ENCODE assay signal across 15 cellular contexts in the genomic region with DNA sequence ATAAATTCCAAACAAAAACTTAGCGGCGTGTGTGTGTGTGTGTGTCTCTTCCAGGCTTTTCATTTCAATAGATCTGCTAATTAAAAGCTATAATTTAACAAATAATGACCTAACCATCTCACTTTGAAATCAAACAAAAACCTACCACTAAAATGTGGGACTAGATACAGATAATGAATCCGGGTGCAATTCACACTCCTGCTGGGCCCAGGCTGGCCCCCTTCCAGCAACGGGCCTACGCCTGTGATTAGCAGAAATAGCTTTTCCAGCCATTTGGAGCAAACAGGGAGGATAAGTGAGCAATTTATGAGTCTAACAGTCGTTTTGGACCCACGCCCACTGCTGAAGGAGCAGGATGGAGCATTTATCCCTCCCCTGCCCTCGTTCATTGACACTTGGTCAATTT. TPM values are rescaled to one million over a fixed set of nuclear protein-coding genes. Genes with fewer than 3 reads are reported as not detected.
DNase-seq lines count a peak whose midpoint lies in the region; ATAC-seq, FAIRE-seq and TF ChIP-seq lines count a peak whose summit lies in the region.
"Had no signal": no experiment of that assay in that cellular context is flagged by ENCODE, and none has a peak within 500 bp of the region (broad histone marks: within the 10 kb centered on the region; RNA-seq: fewer than 3 reads in every experiment).

No MANE protein-coding gene starts in this region.

- H3K27ac ChIP-seq in HEK293 (ENCODE audit: extremely low read depth, low read depth, low read length), result 0 out of 2 replicates have a peak overlapping the region, but pooled peaks have one; percentile 0

- WGBS in lower leg skin, 2 donors, result 34 to 48% methylated on average over 8 of the region's 8 CpGs

- no peaks in the 10 kb centered on the region for H3K9me3 ChIP-seq in HEK293 (ENCODE audit: control insufficient read depth, insufficient read depth, low read depth, low read length)

- FAIRE-seq in GM12891 (lab: Jason Lieb, UNC), result no peak

- DNase-seq in Ammon's horn (ENCODE audit: low spot score), result peak; percentile 45
- DNase-seq in NCI-H524 (lab: John Stamatoyannopoulos, UW), result peak; percentile 47 to 52
- peak; percentile 43 for DNase-seq in fibroblast of pulmonary artery (ENCODE audit: low read depth)
- DNase-seq in lower leg skin (ENCODE audit: low spot score in 2 of 2), result no peak
- no peak for DNase-seq in GM12891 (ENCODE audit: insufficient read length, low spot score)
- DNase-seq: activated CD4-positive, alpha-beta memory T cell treated with anti-CD3 and anti-CD28 coated beads, Interleukin-2, amount 10 ng/mL, durations not matched to agents 7 days and 5 days; activated naive CD4-positive, alpha-beta T cell treated with anti-CD3 and anti-CD28 coated beads for 36 hours; cerebellar nuclear complex; GF-D8; stimulated activated CD4-positive, alpha-beta T cell treated with anti-CD3 and anti-CD28 coated beads, Interleukin-4, amount 100 ng/mL, for 4 hours had no signal

- H3K4me3 ChIP-seq in HEK293 (ENCODE audit: low read depth, low read length) (no peak overlapping the region), fibroblast of pulmonary artery (replicated peaks; ENCODE audit: low read depth, low read length) (no peak overlapping the region), lower leg skin (ENCODE audit: low read depth, poor library complexity, severe bottlenecking) (no peak overlapping the region)

- no peak for TF ChIP-seq POLR2A in lower leg skin (IDR thresholded peaks at IDR 0.05)
- TF ChIP-seq POLR2A in GM12891 (IDR thresholded peaks at IDR 0.05; ENCODE audit: low read depth, low read length), result no peak

- H3K4me1 ChIP-seq in HEK293 (ENCODE audit: control insufficient read depth, insufficient read depth, low read length), result peaks cover 6% of the 10 kb centered on the region

- TF ChIP-seq CTCF in HEK293 (tag by site-specific recombination; IDR thresholded peaks at IDR 0.05), result no peak
- no peak for TF ChIP-seq CTCF in fibroblast of pulmonary artery (IDR thresholded peaks at IDR 0.05; ENCODE audit: low read length, missing control alignments)
- TF ChIP-seq CTCF in lower leg skin (IDR thresholded peaks at IDR 0.05), result no peak

- no peak for ATAC-seq in GM21367 (IDR thresholded peaks at IDR 0.05; ENCODE audit: unreplicated experiment)
- no peak for ATAC-seq in GM21526 (IDR thresholded peaks at IDR 0.05; ENCODE audit: low FRiP score, unreplicated experiment)
- ATAC-seq: esophagus mucosa had no signal

- intact Hi-C loops in lower leg skin (cut with DNase I; ENCODE audit: low total_unique reads), result no loop called here

- H3K36me3 ChIP-seq in HEK293 (ENCODE audit: control insufficient read depth in 2 of 2, insufficient read depth in 1 of 2, low read length in 2 of 2), result no peaks in the 10 kb centered on the region

- CTCF ChIA-PET in HEK293 (lab: Yijun Ruan, JAX), result interaction anchor here (0.7 to 1.2 kb wide), 2 partner anchors 65 to 87 kb away, joined by 3 to 8 read pairs; no protein-coding TSS in a partner anchor

- POLR2A ChIA-PET in HEK293 (lab: Yijun Ruan, JAX), result interaction anchor here (1.0 kb wide), 1 partner anchor 24 kb away, joined by 3 read pairs; no protein-coding TSS in a partner anchor

TF ChIP-seq in HEK293, 187 proteins besides CTCF, POLR2A, EP300 and RAD21 (continues in another document):
- TF ChIP-seq HOXD13 (CRISPR knock-in tag; IDR thresholded peaks at IDR 0.05; ENCODE audit: borderline replicate concordance) (no peak), KLF9 (tag by site-specific recombination; IDR thresholded peaks at IDR 0.05; ENCODE audit: low read depth) (peak; percentile 57; the same call in 1 of the 2 replicates), ZNF544 (tag by site-specific recombination; IDR thresholded peaks at IDR 0.05) (no peak), ZNF777 (tag by site-specific recombination; IDR thresholded peaks at IDR 0.05; ENCODE audit: borderline replicate concordance) (no peak), KLF1 (tag by site-specific recombination; IDR thresholded peaks at IDR 0.05) (peak; percentile 81)
- TF ChIP-seq, protein P1, sequence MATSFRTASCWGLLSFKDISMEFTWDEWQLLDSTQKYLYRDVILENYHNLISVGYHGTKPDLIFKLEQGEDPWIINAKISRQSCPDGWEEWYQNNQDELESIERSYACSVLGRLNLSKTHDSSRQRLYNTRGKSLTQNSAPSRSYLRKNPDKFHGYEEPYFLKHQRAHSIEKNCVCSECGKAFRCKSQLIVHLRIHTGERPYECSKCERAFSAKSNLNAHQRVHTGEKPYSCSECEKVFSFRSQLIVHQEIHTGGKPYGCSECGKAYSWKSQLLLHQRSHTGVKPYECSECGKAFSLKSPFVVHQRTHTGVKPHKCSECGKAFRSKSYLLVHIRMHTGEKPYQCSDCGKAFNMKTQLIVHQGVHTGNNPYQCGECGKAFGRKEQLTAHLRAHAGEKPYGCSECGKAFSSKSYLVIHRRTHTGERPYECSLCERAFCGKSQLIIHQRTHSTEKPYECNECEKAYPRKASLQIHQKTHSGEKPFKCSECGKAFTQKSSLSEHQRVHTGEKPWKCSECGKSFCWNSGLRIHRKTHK (tag by site-specific recombination; IDR thresholded peaks at IDR 0.05), result no peak
- TF ChIP-seq, protein P2, sequence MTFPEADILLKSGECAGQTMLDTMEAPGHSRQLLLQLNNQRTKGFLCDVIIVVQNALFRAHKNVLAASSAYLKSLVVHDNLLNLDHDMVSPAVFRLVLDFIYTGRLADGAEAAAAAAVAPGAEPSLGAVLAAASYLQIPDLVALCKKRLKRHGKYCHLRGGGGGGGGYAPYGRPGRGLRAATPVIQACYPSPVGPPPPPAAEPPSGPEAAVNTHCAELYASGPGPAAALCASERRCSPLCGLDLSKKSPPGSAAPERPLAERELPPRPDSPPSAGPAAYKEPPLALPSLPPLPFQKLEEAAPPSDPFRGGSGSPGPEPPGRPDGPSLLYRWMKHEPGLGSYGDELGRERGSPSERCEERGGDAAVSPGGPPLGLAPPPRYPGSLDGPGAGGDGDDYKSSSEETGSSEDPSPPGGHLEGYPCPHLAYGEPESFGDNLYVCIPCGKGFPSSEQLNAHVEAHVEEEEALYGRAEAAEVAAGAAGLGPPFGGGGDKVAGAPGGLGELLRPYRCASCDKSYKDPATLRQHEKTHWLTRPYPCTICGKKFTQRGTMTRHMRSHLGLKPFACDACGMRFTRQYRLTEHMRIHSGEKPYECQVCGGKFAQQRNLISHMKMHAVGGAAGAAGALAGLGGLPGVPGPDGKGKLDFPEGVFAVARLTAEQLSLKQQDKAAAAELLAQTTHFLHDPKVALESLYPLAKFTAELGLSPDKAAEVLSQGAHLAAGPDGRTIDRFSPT (tag by site-specific recombination; IDR thresholded peaks at IDR 0.05), result 0 out of 2 replicates have a peak, but pooled peaks have one; percentile 14

TF ChIP-seq in GM12891, 5 proteins besides CTCF, POLR2A, EP300 and RAD21:
- TF ChIP-seq SPI1 (IDR thresholded peaks at IDR 0.05; ENCODE audit: low read depth, low read length) (no peak), PAX5 (IDR thresholded peaks at IDR 0.05; ENCODE audit: insufficient read depth, low read length, severe bottlenecking) (no peak)

RNA-seq across cellular contexts. Expression of a gene that starts 18.0 kb away (rescaled TPM):
- total RNA-seq in lower leg skin, result not detected
- not detected for polyA plus RNA-seq in GM12891 (2012; ENCODE audit: low read depth, missing spikeins)
- total RNA-seq: activated CD4-positive, alpha-beta memory T cell treated with anti-CD3 and anti-CD28 coated beads, Interleukin-2, amount 10 ng/mL, durations not matched to agents 7 days and 5 days; activated naive CD4-positive, alpha-beta T cell treated with anti-CD3 and anti-CD28 coated beads for 36 hours; esophagus mucosa; renal cortical epithelial cell had no signal

RNA-seq across cellular contexts. Expression of a gene that starts 27.3 kb away (rescaled TPM):
- 1 to 10 TPM in 3 of 4 donors, under 1 TPM in 1; 0.78 to 5.4 (median 3.2) TPM for total RNA-seq in lower leg skin
- 0.03 TPM for polyA plus RNA-seq in GM12891 (2012; ENCODE audit: low read depth, missing spikeins)
- total RNA-seq: activated naive CD4-positive, alpha-beta T cell treated with anti-CD3 and anti-CD28 coated beads for 36 hours; esophagus mucosa; renal cortical epithelial cell had no signal

Comparison
In these comparisons a context has a peak if more than half of its experiments do, and no peak if none do; other contexts are left out.
1. DNase-seq: peak in Ammon's horn (single experiment), NCI-H524 (2 of 2) and fibroblast of pulmonary artery (single experiment); none in lower leg skin (0 of 2) and GM12891 (single experiment).